ENCODE assay signal across 25 cellular contexts in the genomic region with DNA sequence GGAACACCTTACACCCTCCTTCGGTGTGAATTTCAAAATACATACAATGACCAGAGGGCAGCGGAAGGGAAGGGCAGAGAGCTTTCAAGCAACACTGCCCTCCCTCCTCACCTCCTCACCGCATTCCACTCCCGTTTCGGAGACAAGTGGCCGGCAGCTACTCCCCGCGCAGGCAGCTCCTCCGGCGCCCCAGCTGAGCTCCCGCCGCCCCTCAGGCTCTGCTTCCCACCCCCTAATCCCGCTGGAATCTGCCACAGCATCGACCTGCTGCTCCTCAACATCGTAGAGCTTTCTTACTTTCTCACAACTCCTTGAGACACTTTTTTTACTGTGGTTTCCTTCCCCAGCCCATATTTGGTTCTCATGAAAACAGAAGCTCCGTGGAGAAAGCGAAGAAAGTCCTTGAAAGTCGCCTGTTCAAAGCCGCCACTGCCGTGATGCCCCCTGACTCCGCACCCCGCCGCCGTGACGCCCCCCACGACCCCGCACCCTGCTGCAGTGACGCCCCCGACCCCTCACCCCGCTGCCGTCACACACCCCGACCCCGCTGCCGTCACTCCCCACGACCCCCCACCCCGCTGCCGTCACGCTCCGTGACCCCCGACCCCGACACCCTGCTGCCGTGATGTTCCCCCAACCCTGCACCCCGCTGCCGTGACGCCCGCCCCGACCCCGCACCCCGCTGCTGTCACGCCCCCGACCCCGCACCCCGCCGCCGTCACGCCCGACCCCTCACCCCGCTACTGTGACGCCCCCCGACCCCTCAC. TPM values are rescaled to one million over a fixed set of nuclear protein-coding genes. Genes with fewer than 3 reads are reported as not detected.
DNase-seq lines count a peak whose midpoint lies in the region; ATAC-seq, FAIRE-seq and TF ChIP-seq lines count a peak whose summit lies in the region.
"Had no signal": no experiment of that assay in that cellular context is flagged by ENCODE, and none has a peak within 500 bp of the region (broad histone marks: within the 10 kb centered on the region; RNA-seq: fewer than 3 reads in every experiment).

No MANE protein-coding gene starts in this region.

- H3K27me3 Mint-ChIP-seq in stimulated activated naive CD8-positive, alpha-beta T cell treated with anti-CD3 and anti-CD28 coated beads, Interleukin-15, amount 100 ng/mL, for 72 hours = no peaks in the 10 kb centered on the region
- no peaks in the 10 kb centered on the region for H3K27me3 Mint-ChIP-seq in activated CD8-positive, alpha-beta memory T cell treated with anti-CD3 and anti-CD28 coated beads, Interleukin-2, amount 10 ng/mL, durations not matched to agents 7 days and 5 days
- H3K27me3 Mint-ChIP-seq: activated naive CD4-positive, alpha-beta T cell treated with anti-CD3 and anti-CD28 coated beads, Interleukin-2, amount 10 ng/mL, durations not matched to agents 7 days and 5 days had no signal

- no peak overlapping the region for H3K4ac ChIP-seq in neuronal stem cell (ENCODE audit: low read length)

- CTCF ChIA-PET in activated CD8-positive, alpha-beta memory T cell treated with anti-CD3 and anti-CD28 coated beads, Interleukin-2, amount 10 ng/mL, durations not matched to agents 7 days and 5 days (lab: Charles Lee) = interaction anchor here (2.0 kb wide), 1 partner anchor 80 kb away, joined by 11 read pairs; no protein-coding TSS in a partner anchor

- no peak overlapping the region for H2AK5ac ChIP-seq in neuronal stem cell (ENCODE audit: low read depth, low read length)

- H2BK12ac ChIP-seq in neuronal stem cell (ENCODE audit: low read length) = no peak overlapping the region

- no peak overlapping the region for H3K9ac ChIP-seq in neuronal stem cell (ENCODE audit: low read depth, low read length, poor library complexity)

- H3K18ac ChIP-seq in neuronal stem cell (ENCODE audit: low read length) = peak overlapping the region; percentile 15

- FAIRE-seq in GM12891 (lab: Jason Lieb, UNC) = no peak
- FAIRE-seq: astrocyte, GM12878 had no signal

- H3K14ac ChIP-seq in neuronal stem cell (ENCODE audit: low read length) = no peak overlapping the region

- H3K9me3 ChIP-seq in neuronal stem cell (replicated peaks in 1 of 2; ENCODE audit: control insufficient read depth in 2 of 2, insufficient read depth in 1 of 2, low read depth in 1 of 2, low read length in 2 of 2) (peaks cover 3 to 6% of the 10 kb centered on the region in 2 donors), ovary (no peaks in the 10 kb centered on the region)
- H3K9me3 ChIP-seq: testis had no signal

- peaks cover 14% of the 10 kb centered on the region for H3K79me1 ChIP-seq in neuronal stem cell (ENCODE audit: low read depth, low read length)

- peaks cover 0 to 6% of the 10 kb centered on the region in 2 donors for H3K36me3 ChIP-seq in neuronal stem cell (replicated peaks in 1 of 2; ENCODE audit: control insufficient read depth in 2 of 2, insufficient read depth in 2 of 2, low read length in 2 of 2)
- no peaks in the 10 kb centered on the region for H3K36me3 ChIP-seq in ovary

- H3K27ac Mint-ChIP-seq in stimulated activated naive CD8-positive, alpha-beta T cell treated with anti-CD3 and anti-CD28 coated beads, Interleukin-15, amount 100 ng/mL, for 72 hours = no peak overlapping the region
- no peak overlapping the region for H3K27ac Mint-ChIP-seq in activated CD8-positive, alpha-beta memory T cell treated with anti-CD3 and anti-CD28 coated beads, Interleukin-2, amount 10 ng/mL, durations not matched to agents 7 days and 5 days
- H3K27ac Mint-ChIP-seq: activated naive CD4-positive, alpha-beta T cell treated with anti-CD3 and anti-CD28 coated beads, Interleukin-2, amount 10 ng/mL, durations not matched to agents 7 days and 5 days; activated T-cell treated with anti-CD3 and anti-CD28 coated beads, Interleukin-2, amount 50 U/mL, for 72 hours had no signal

- H3K36me3 Mint-ChIP-seq in activated CD8-positive, alpha-beta memory T cell treated with anti-CD3 and anti-CD28 coated beads, Interleukin-2, amount 10 ng/mL, durations not matched to agents 7 days and 5 days = no peaks in the 10 kb centered on the region
- H3K36me3 Mint-ChIP-seq: activated naive CD4-positive, alpha-beta T cell treated with anti-CD3 and anti-CD28 coated beads, Interleukin-2, amount 10 ng/mL, durations not matched to agents 7 days and 5 days had no signal

- H3K27ac ChIP-seq in neuronal stem cell (replicated peaks; ENCODE audit: low read length) (peak overlapping the region; percentile 47), ovary (no peak overlapping the region)
- H3K27ac ChIP-seq: dorsolateral prefrontal cortex, hepatocyte, testis had no signal

- intact Hi-C loops in ovary (cut with DNase I) = no loop called here

- no peak for TF ChIP-seq CTCF in ovary (IDR thresholded peaks at IDR 0.05)

- H3K4me1 ChIP-seq in neuronal stem cell (ENCODE audit: control insufficient read depth in 2 of 2, insufficient read depth in 1 of 2, low read depth in 1 of 2, low read length in 2 of 2) = peaks cover 1 to 13% of the 10 kb centered on the region in 2 donors
- peaks cover 8% of the 10 kb centered on the region for H3K4me1 ChIP-seq in ovary (ENCODE audit: insufficient read depth)

- no peak overlapping the region for H4K91ac ChIP-seq in neuronal stem cell (ENCODE audit: low read depth, low read length, poor library complexity)

- H3K4me1 Mint-ChIP-seq in stimulated activated naive CD8-positive, alpha-beta T cell treated with anti-CD3 and anti-CD28 coated beads, Interleukin-15, amount 100 ng/mL, for 72 hours = no peaks in the 10 kb centered on the region
- H3K4me1 Mint-ChIP-seq in activated CD8-positive, alpha-beta memory T cell treated with anti-CD3 and anti-CD28 coated beads, Interleukin-2, amount 10 ng/mL, durations not matched to agents 7 days and 5 days = no peaks in the 10 kb centered on the region
- H3K4me1 Mint-ChIP-seq: activated naive CD4-positive, alpha-beta T cell treated with anti-CD3 and anti-CD28 coated beads, Interleukin-2, amount 10 ng/mL, durations not matched to agents 7 days and 5 days had no signal

- no peak for TF ChIP-seq EP300 in ovary (IDR thresholded peaks at IDR 0.05)

- H2BK120ac ChIP-seq in neuronal stem cell (ENCODE audit: low read depth, low read length) = no peak overlapping the region

- peaks cover 0 to 8% of the 10 kb centered on the region in 2 donors for H3K9me3 Mint-ChIP-seq in stimulated activated naive CD8-positive, alpha-beta T cell treated with anti-CD3 and anti-CD28 coated beads, Interleukin-15, amount 100 ng/mL, for 72 hours
- peaks cover 8% of the 10 kb centered on the region for H3K9me3 Mint-ChIP-seq in activated CD8-positive, alpha-beta memory T cell treated with anti-CD3 and anti-CD28 coated beads, Interleukin-2, amount 10 ng/mL, durations not matched to agents 7 days and 5 days (ENCODE audit: low read depth)

- WGBS in neuronal stem cell (ENCODE audit: extremely low coverage in 2 of 2, insufficient read length in 2 of 2, insufficient replicate concordance in 1 of 2), 2 donors = no CpG with 5 or more reads among the region's 60 CpGs
- 31 to 52% (median 43%) methylated on average over 40 to 56 of the region's 60 CpGs for WGBS in ovary, 3 donors

- no peak for DNase-seq in stimulated activated naive CD8-positive, alpha-beta T cell treated with anti-CD3 and anti-CD28 coated beads, Interleukin-15, amount 100 ng/mL, for 72 hours
- DNase-seq in stimulated activated naive CD8-positive, alpha-beta T cell treated with anti-CD3 and anti-CD28 coated beads, Interleukin-15, Interleukin-2, amounts not matched to agents 100 U/mL and 50 U/mL, for 24 hours = no peak
- DNase-seq in iris pigment epithelial cell (ENCODE audit: low read depth) (peak; percentile 19), neuronal stem cell (ENCODE audit: low spot score) (no peak), NCI-H1105 (lab: John Stamatoyannopoulos, UW) (no peak), ovary (no peak), GM12891 (ENCODE audit: insufficient read length, low spot score) (no peak)
- DNase-seq in activated CD8-positive, alpha-beta memory T cell treated with anti-CD3 and anti-CD28 coated beads, Interleukin-2, amount 10 ng/mL, durations not matched to agents 7 days and 5 days = no peak
- DNase-seq: activated CD4-positive, alpha-beta T cell treated with anti-CD3 and anti-CD28 coated beads for 4 hours; activated naive CD4-positive, alpha-beta T cell treated with anti-CD3 and anti-CD28 coated beads, Interleukin-2, amount 10 ng/mL, durations not matched to agents 7 days and 5 days; activated T-cell treated with anti-CD3 and anti-CD28 coated beads, Interleukin-2, amount 50 U/mL, for 72 hours; DMS79; dorsolateral prefrontal cortex; foreskin fibroblast; islet precursor cell; NCI-H1417; NCI-H446; OCI-M1; SIG-M5; testis had no signal

- H2AFZ ChIP-seq in neuronal stem cell (ENCODE audit: low read length) = no peak overlapping the region
- H2AFZ ChIP-seq: hepatocyte had no signal

- H3K4me3 Mint-ChIP-seq in stimulated activated naive CD8-positive, alpha-beta T cell treated with anti-CD3 and anti-CD28 coated beads, Interleukin-15, amount 100 ng/mL, for 72 hours = no peak overlapping the region
- no peak overlapping the region for H3K4me3 Mint-ChIP-seq in activated CD8-positive, alpha-beta memory T cell treated with anti-CD3 and anti-CD28 coated beads, Interleukin-2, amount 10 ng/mL, durations not matched to agents 7 days and 5 days
- H3K4me3 Mint-ChIP-seq: activated naive CD4-positive, alpha-beta T cell treated with anti-CD3 and anti-CD28 coated beads, Interleukin-2, amount 10 ng/mL, durations not matched to agents 7 days and 5 days; activated T-cell treated with anti-CD3 and anti-CD28 coated beads, Interleukin-2, amount 50 U/mL, for 72 hours had no signal

- H3K27me3 ChIP-seq in neuronal stem cell (ENCODE audit: control insufficient read depth in 3 of 3, insufficient read depth in 3 of 3, low read depth in 1 of 3, low read length in 3 of 3) (peaks cover 0 to 3% (median 0%) of the 10 kb centered on the region in 3 experiments), ovary (no peaks in the 10 kb centered on the region)
- H3K27me3 ChIP-seq: dorsolateral prefrontal cortex, hepatocyte, testis had no signal

- TF ChIP-seq POLR2A in ovary (IDR thresholded peaks at IDR 0.05) = no peak
- TF ChIP-seq POLR2A in GM12891 (IDR thresholded peaks at IDR 0.05; ENCODE audit: low read depth, low read length) = no peak

- H3K4me2 ChIP-seq in neuronal stem cell (ENCODE audit: insufficient read depth, low read length, poor library complexity, severe bottlenecking) = peak overlapping the region; percentile 21
- H3K4me2 ChIP-seq: hepatocyte had no signal

- H2BK15ac ChIP-seq in neuronal stem cell (ENCODE audit: low read length) = no peak overlapping the region

- peak; percentile 56 for ATAC-seq in stimulated activated naive CD8-positive, alpha-beta T cell treated with anti-CD3 and anti-CD28 coated beads, Interleukin-15, amount 100 ng/mL, for 72 hours
- ATAC-seq in stimulated activated naive CD8-positive, alpha-beta T cell treated with anti-CD3 and anti-CD28 coated beads, Interleukin-15, Interleukin-2, amounts not matched to agents 100 U/mL and 50 U/mL, for 24 hours = no peak
- no peak for ATAC-seq in activated CD8-positive, alpha-beta memory T cell treated with anti-CD3 and anti-CD28 coated beads, Interleukin-2, amount 10 ng/mL, durations not matched to agents 7 days and 5 days
- ATAC-seq: activated T-cell treated with anti-CD3 and anti-CD28 coated beads, Interleukin-2, amount 50 U/mL, for 72 hours; GM12878 had no signal

- H3K23ac ChIP-seq in neuronal stem cell (ENCODE audit: low read depth, low read length, poor library complexity) = no peak overlapping the region

- no peak overlapping the region for H2BK5ac ChIP-seq in neuronal stem cell (ENCODE audit: low read length)

- no peak overlapping the region for H4K8ac ChIP-seq in neuronal stem cell (ENCODE audit: low read depth, low read length)

- no peak overlapping the region for H3K4me3 ChIP-seq in neuronal stem cell (ENCODE audit: low read length in 2 of 2)
- H3K4me3 ChIP-seq in ovary = no peak overlapping the region
- H3K4me3 ChIP-seq: dorsolateral prefrontal cortex, GM12878, hepatocyte, testis had no signal

RNA-seq across cellular contexts. Expression of a gene that starts 14.5 kb away (rescaled TPM):
- 0.63 TPM for polyA plus RNA-seq in neuronal stem cell (2013, experiment 1 of 2)
- 0.66 TPM for polyA plus RNA-seq in neuronal stem cell (2013, experiment 2 of 2)
- 1 to 10 TPM in 6 of 7 donors, under 1 TPM in 1; 0.48 to 7.5 (median 3.2) TPM for total RNA-seq in ovary
- polyA plus RNA-seq in ovary = 1 to 10 TPM; 2.0 to 2.9 TPM
- polyA plus RNA-seq in GM12891 (2012; ENCODE audit: low read depth, missing spikeins) = 6.5 TPM
- total RNA-seq in activated CD8-positive, alpha-beta memory T cell treated with anti-CD3 and anti-CD28 coated beads, Interleukin-2, amount 10 ng/mL, durations not matched to agents 7 days and 5 days = not detected
- total RNA-seq: activated CD8-positive, alpha-beta memory T cell treated with anti-CD3 and anti-CD28 coated beads for 36 hours; T-helper 1 cell treated with Interleukin-12 subunit alpha and Interleukin-12 subunit beta and Interleukin-4 antibody, amounts not matched to agents 30 ng/mL and 1 ng/mL, for 36 hours had no signal

RNA-seq across cellular contexts. Expression of a gene that starts 29.0 kb away (rescaled TPM):
- 1.7 TPM for polyA plus RNA-seq in neuronal stem cell (2013, experiment 1 of 2)
- polyA plus RNA-seq in neuronal stem cell (2013, experiment 2 of 2) = 1.5 TPM
- 10 to 100 TPM in 3 of 7 donors, 1 to 10 TPM in 4; 6.1 to 20.1 (median 8.4) TPM for total RNA-seq in ovary
- 10 to 100 TPM in 1 of 2 donors, 1 to 10 TPM in 1; 7.9 to 25.0 TPM for polyA plus RNA-seq in ovary
- polyA plus RNA-seq in GM12891 (2012; ENCODE audit: low read depth, missing spikeins) = 3.0 TPM
- 1 to 10 TPM in 1 of 2 experiments, under 1 TPM in 1; 0.40 to 2.1 TPM for total RNA-seq in activated CD8-positive, alpha-beta memory T cell treated with anti-CD3 and anti-CD28 coated beads, Interleukin-2, amount 10 ng/mL, durations not matched to agents 7 days and 5 days
